Comparison of ENCODE assay signal across 8 cellular contexts in the genomic region with DNA sequence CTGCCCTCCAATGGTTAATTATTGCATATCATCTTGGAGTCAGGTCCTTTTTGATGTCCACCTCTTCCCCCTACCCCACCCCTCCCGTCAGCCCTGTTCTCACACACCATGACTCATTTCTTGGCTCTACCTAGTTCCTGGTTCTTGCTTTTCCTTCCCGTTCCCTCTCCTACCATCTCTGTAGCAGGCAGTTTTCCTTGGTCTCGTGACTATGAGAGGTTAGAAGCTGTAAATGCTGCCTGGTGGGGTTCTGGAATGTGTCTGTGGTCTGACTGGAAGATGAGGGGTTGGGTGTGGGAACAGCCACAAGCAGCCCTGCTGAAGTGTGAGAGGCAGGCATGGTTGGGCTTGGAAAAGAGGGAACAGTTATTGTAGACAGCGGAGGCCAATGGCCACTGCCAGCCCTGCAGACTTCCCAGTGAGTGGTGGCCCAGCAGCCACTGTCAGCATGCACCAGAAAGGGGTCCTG. TPM values are rescaled to one million over a fixed set of nuclear protein-coding genes. Genes with fewer than 3 reads are reported as not detected.
DNase-seq lines count a peak whose midpoint lies in the region; ATAC-seq and TF ChIP-seq lines count a peak whose summit lies in the region.

No MANE protein-coding gene starts in this region.

- peak overlapping the region; percentile 53 to 65 for H3K27ac Mint-ChIP-seq in T-cell
- H3K27ac Mint-ChIP-seq in progenitor cell of endocrine pancreas: peak overlapping the region; percentile 97
- no peak overlapping the region for H3K27ac Mint-ChIP-seq in activated naive CD4-positive, alpha-beta T cell treated with anti-CD3 and anti-CD28 coated beads for 36 hours
- H3K27ac Mint-ChIP-seq in stimulated activated naive CD8-positive, alpha-beta T cell treated with anti-CD3 and anti-CD28 coated beads, Interleukin-15, amount 100 ng/mL, for 72 hours: peak overlapping the region in 1 of 2 donors; percentile 65
- no peak overlapping the region for H3K27ac Mint-ChIP-seq in activated CD8-positive, alpha-beta memory T cell treated with anti-CD3 and anti-CD28 coated beads, Interleukin-2, amount 10 ng/mL, durations not matched to agents 7 days and 5 days

- DNase-seq in T-cell (no peak), fibroblast of pulmonary artery (ENCODE audit: low read depth) (peak; percentile 96), progenitor cell of endocrine pancreas (ENCODE audit: low spot score, unreplicated experiment) (no peak), NCI-H128 (lab: John Stamatoyannopoulos, UW; ENCODE audit: unreplicated experiment) (no peak)
- no peak for DNase-seq in activated naive CD4-positive, alpha-beta T cell treated with anti-CD3 and anti-CD28 coated beads for 36 hours
- no peak for DNase-seq in stimulated activated naive CD8-positive, alpha-beta T cell treated with anti-CD3 and anti-CD28 coated beads, Interleukin-15, amount 100 ng/mL, for 72 hours
- DNase-seq in activated CD8-positive, alpha-beta memory T cell treated with anti-CD3 and anti-CD28 coated beads, Interleukin-2, amount 10 ng/mL, durations not matched to agents 7 days and 5 days: no peak

- no peaks in the 10 kb centered on the region for H3K4me1 ChIP-seq in HEK293 (ENCODE audit: control insufficient read depth, insufficient read depth, low read length)

- peaks cover 0 to 80% of the 10 kb centered on the region in 2 experiments; a peak in 1 of 3 replicates for H3K36me3 ChIP-seq in HEK293 (ENCODE audit: control insufficient read depth in 2 of 2, insufficient read depth in 1 of 2, low read length in 2 of 2)

- no peak for TF ChIP-seq CTCF in HEK293 (tag by site-specific recombination; IDR thresholded peaks at IDR 0.05)
- TF ChIP-seq CTCF in fibroblast of pulmonary artery (IDR thresholded peaks at IDR 0.05; ENCODE audit: low read length, missing control alignments): no peak
- TF ChIP-seq CTCF in progenitor cell of endocrine pancreas (IDR thresholded peaks at IDR 0.05; ENCODE audit: unreplicated experiment): no peak

- ATAC-seq in T-cell (replicated peaks in 1 of 4): no peak
- ATAC-seq in stimulated activated naive CD8-positive, alpha-beta T cell treated with anti-CD3 and anti-CD28 coated beads, Interleukin-15, amount 100 ng/mL, for 72 hours: no peak
- ATAC-seq in activated CD8-positive, alpha-beta memory T cell treated with anti-CD3 and anti-CD28 coated beads, Interleukin-2, amount 10 ng/mL, durations not matched to agents 7 days and 5 days: no peak

- no peak overlapping the region for H3K27ac ChIP-seq in HEK293 (ENCODE audit: extremely low read depth, low read depth, low read length)

- H3K36me3 Mint-ChIP-seq in T-cell: no peaks in the 10 kb centered on the region
- peaks cover 1% of the 10 kb centered on the region for H3K36me3 Mint-ChIP-seq in progenitor cell of endocrine pancreas (ENCODE audit: insufficient read depth)
- H3K36me3 Mint-ChIP-seq in activated naive CD4-positive, alpha-beta T cell treated with anti-CD3 and anti-CD28 coated beads for 36 hours (ENCODE audit: low read depth): peaks cover 2% of the 10 kb centered on the region
- no peaks in the 10 kb centered on the region for H3K36me3 Mint-ChIP-seq in activated CD8-positive, alpha-beta memory T cell treated with anti-CD3 and anti-CD28 coated beads, Interleukin-2, amount 10 ng/mL, durations not matched to agents 7 days and 5 days

- intact Hi-C loops in activated naive CD4-positive, alpha-beta T cell treated with anti-CD3 and anti-CD28 coated beads for 36 hours (cut with micrococcal nuclease): loop anchor here (5.0 kb wide), 1 partner anchor 350 kb away; a partner anchor contains a TSS

- CTCF ChIA-PET in HEK293 (lab: Yijun Ruan, JAX): interaction anchor here (0.6 to 7.6 kb wide), 10 partner anchors 23 to 434 kb away, joined by 3 to 140 read pairs (median 4); no protein-coding TSS in a partner anchor
- CTCF ChIA-PET in T-cell (lab: Charles Lee): interaction anchor here (0.5 to 5.8 kb wide), 13 partner anchors 14 to 572 kb away, joined by 3 to 72 read pairs (median 4); a partner anchor contains a TSS
- CTCF ChIA-PET in activated naive CD4-positive, alpha-beta T cell treated with anti-CD3 and anti-CD28 coated beads for 36 hours (lab: Charles Lee): interaction anchor here (0.6 to 20.9 kb wide), 13 partner anchors 8 to 431 kb away, joined by 3 to 466 read pairs (median 11); a partner anchor contains a TSS
- CTCF ChIA-PET in activated CD8-positive, alpha-beta memory T cell treated with anti-CD3 and anti-CD28 coated beads, Interleukin-2, amount 10 ng/mL, durations not matched to agents 7 days and 5 days (lab: Charles Lee): interaction anchor here (1.1 to 10.7 kb wide), 17 partner anchors 10 to 439 kb away, joined by 3 to 328 read pairs (median 7); a partner anchor contains a TSS

- H3K4me3 ChIP-seq in HEK293 (ENCODE audit: low read depth, low read length) (no peak overlapping the region), fibroblast of pulmonary artery (replicated peaks; ENCODE audit: low read depth, low read length) (no peak overlapping the region)

- H3K4me3 Mint-ChIP-seq in T-cell: no peak overlapping the region
- H3K4me3 Mint-ChIP-seq in progenitor cell of endocrine pancreas (ENCODE audit: low read depth): peak overlapping the region; percentile 30
- no peak overlapping the region for H3K4me3 Mint-ChIP-seq in activated naive CD4-positive, alpha-beta T cell treated with anti-CD3 and anti-CD28 coated beads for 36 hours
- H3K4me3 Mint-ChIP-seq in stimulated activated naive CD8-positive, alpha-beta T cell treated with anti-CD3 and anti-CD28 coated beads, Interleukin-15, amount 100 ng/mL, for 72 hours: no peak overlapping the region
- no peak overlapping the region for H3K4me3 Mint-ChIP-seq in activated CD8-positive, alpha-beta memory T cell treated with anti-CD3 and anti-CD28 coated beads, Interleukin-2, amount 10 ng/mL, durations not matched to agents 7 days and 5 days

- no peaks in the 10 kb centered on the region for H3K27me3 Mint-ChIP-seq in T-cell
- no peaks in the 10 kb centered on the region for H3K27me3 Mint-ChIP-seq in progenitor cell of endocrine pancreas
- no peaks in the 10 kb centered on the region for H3K27me3 Mint-ChIP-seq in activated naive CD4-positive, alpha-beta T cell treated with anti-CD3 and anti-CD28 coated beads for 36 hours (ENCODE audit: low read depth)
- H3K27me3 Mint-ChIP-seq in stimulated activated naive CD8-positive, alpha-beta T cell treated with anti-CD3 and anti-CD28 coated beads, Interleukin-15, amount 100 ng/mL, for 72 hours: no peaks in the 10 kb centered on the region
- no peaks in the 10 kb centered on the region for H3K27me3 Mint-ChIP-seq in activated CD8-positive, alpha-beta memory T cell treated with anti-CD3 and anti-CD28 coated beads, Interleukin-2, amount 10 ng/mL, durations not matched to agents 7 days and 5 days

- H3K9me3 ChIP-seq in HEK293 (ENCODE audit: control insufficient read depth, insufficient read depth, low read depth, low read length): no peaks in the 10 kb centered on the region

- no peaks in the 10 kb centered on the region for H3K9me3 Mint-ChIP-seq in T-cell
- H3K9me3 Mint-ChIP-seq in progenitor cell of endocrine pancreas (ENCODE audit: low read depth): no peaks in the 10 kb centered on the region
- no peaks in the 10 kb centered on the region for H3K9me3 Mint-ChIP-seq in activated naive CD4-positive, alpha-beta T cell treated with anti-CD3 and anti-CD28 coated beads for 36 hours
- H3K9me3 Mint-ChIP-seq in stimulated activated naive CD8-positive, alpha-beta T cell treated with anti-CD3 and anti-CD28 coated beads, Interleukin-15, amount 100 ng/mL, for 72 hours: no peaks in the 10 kb centered on the region
- H3K9me3 Mint-ChIP-seq in activated CD8-positive, alpha-beta memory T cell treated with anti-CD3 and anti-CD28 coated beads, Interleukin-2, amount 10 ng/mL, durations not matched to agents 7 days and 5 days (ENCODE audit: low read depth): no peaks in the 10 kb centered on the region

- POLR2A ChIA-PET in HEK293 (lab: Yijun Ruan, JAX): interaction anchor here (0.8 to 1.3 kb wide), 4 partner anchors 94 to 109 kb away, joined by 3 to 5 read pairs (median 4); a partner anchor contains a TSS
- POLR2A ChIA-PET in T-cell (lab: Charles Lee): interaction anchor here (0.6 to 1.7 kb wide), 5 partner anchors 23 to 151 kb away, joined by 3 to 21 read pairs (median 6); no protein-coding TSS in a partner anchor

- H3K4me1 Mint-ChIP-seq in T-cell: peaks cover 38 to 65% (median 40%) of the 10 kb centered on the region in 3 donors
- H3K4me1 Mint-ChIP-seq in progenitor cell of endocrine pancreas (ENCODE audit: low read depth): peaks cover 43% of the 10 kb centered on the region
- H3K4me1 Mint-ChIP-seq in activated naive CD4-positive, alpha-beta T cell treated with anti-CD3 and anti-CD28 coated beads for 36 hours (ENCODE audit: low read depth): peaks cover 44% of the 10 kb centered on the region
- peaks cover 51% of the 10 kb centered on the region for H3K4me1 Mint-ChIP-seq in stimulated activated naive CD8-positive, alpha-beta T cell treated with anti-CD3 and anti-CD28 coated beads, Interleukin-15, amount 100 ng/mL, for 72 hours
- peaks cover 50% of the 10 kb centered on the region for H3K4me1 Mint-ChIP-seq in activated CD8-positive, alpha-beta memory T cell treated with anti-CD3 and anti-CD28 coated beads, Interleukin-2, amount 10 ng/mL, durations not matched to agents 7 days and 5 days

TF ChIP-seq in HEK293, 187 proteins besides CTCF, POLR2A, EP300 and RAD21 (continues in another document):
- TF ChIP-seq, protein P1, sequence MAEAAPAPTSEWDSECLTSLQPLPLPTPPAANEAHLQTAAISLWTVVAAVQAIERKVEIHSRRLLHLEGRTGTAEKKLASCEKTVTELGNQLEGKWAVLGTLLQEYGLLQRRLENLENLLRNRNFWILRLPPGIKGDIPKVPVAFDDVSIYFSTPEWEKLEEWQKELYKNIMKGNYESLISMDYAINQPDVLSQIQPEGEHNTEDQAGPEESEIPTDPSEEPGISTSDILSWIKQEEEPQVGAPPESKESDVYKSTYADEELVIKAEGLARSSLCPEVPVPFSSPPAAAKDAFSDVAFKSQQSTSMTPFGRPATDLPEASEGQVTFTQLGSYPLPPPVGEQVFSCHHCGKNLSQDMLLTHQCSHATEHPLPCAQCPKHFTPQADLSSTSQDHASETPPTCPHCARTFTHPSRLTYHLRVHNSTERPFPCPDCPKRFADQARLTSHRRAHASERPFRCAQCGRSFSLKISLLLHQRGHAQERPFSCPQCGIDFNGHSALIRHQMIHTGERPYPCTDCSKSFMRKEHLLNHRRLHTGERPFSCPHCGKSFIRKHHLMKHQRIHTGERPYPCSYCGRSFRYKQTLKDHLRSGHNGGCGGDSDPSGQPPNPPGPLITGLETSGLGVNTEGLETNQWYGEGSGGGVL (tag by site-specific recombination; IDR thresholded peaks at IDR 0.05): peak; percentile 52; the same call in 1 of the 2 replicates
- TF ChIP-seq SP7 (tag by site-specific recombination; IDR thresholded peaks at IDR 0.05): peak; percentile 78

RNA-seq across cellular contexts. Expression of a gene that starts 18.2 kb away (rescaled TPM):
- total RNA-seq in T-cell (10 to 100 TPM in 2 of 5 donors, 1 to 10 TPM in 3; 4.8 to 14.0 (median 7.6) TPM), progenitor cell of endocrine pancreas (14.3 and 14.7 TPM in 2 replicates)
- 1 to 10 TPM; 3.1 to 3.6 TPM for total RNA-seq in activated naive CD4-positive, alpha-beta T cell treated with anti-CD3 and anti-CD28 coated beads for 36 hours
- 1 to 10 TPM; 3.9 to 4.5 TPM for total RNA-seq in activated CD8-positive, alpha-beta memory T cell treated with anti-CD3 and anti-CD28 coated beads, Interleukin-2, amount 10 ng/mL, durations not matched to agents 7 days and 5 days

Comparison
In these comparisons a context has a peak if more than half of its experiments do, and no peak if none do; other contexts are left out.
1. H3K27ac Mint-ChIP-seq: peak in T-cell (2 of 2) and progenitor cell of endocrine pancreas (single experiment); none in activated naive CD4-positive, alpha-beta T cell treated with anti-CD3 and anti-CD28 coated beads for 36 hours (single experiment) and activated CD8-positive, alpha-beta memory T cell treated with anti-CD3 and anti-CD28 coated beads, Interleukin-2, amount 10 ng/mL, durations not matched to agents 7 days and 5 days (single experiment).